ENCODE assay signal across 8 cellular contexts in genomic region chr6:25991785-25992412, GRCh38. TPM values are rescaled to one million over a fixed set of nuclear protein-coding genes. Genes with fewer than 3 reads are reported as not detected.
DNase-seq lines count a peak whose midpoint lies in the region; ATAC-seq and TF ChIP-seq lines count a peak whose summit lies in the region.

No MANE protein-coding gene starts in this region.

- no peak; a peak in 1 of 4 replicates for TF ChIP-seq EP300 in SK-N-SH (IDR thresholded peaks at IDR 0.05; ENCODE audit: borderline replicate concordance in 1 of 2, low read depth in 1 of 2, low read length in 1 of 2)

- H3K9me2 ChIP-seq in Karpas-422 (replicated peaks; ENCODE audit: insufficient read depth, low read length): no peaks in the 10 kb centered on the region
- no peaks in the 10 kb centered on the region for H3K9me2 ChIP-seq in SK-N-SH

- H3K4me1 ChIP-seq in Karpas-422 (ENCODE audit: low read length) (peaks cover 44% of the 10 kb centered on the region), SK-N-SH (ENCODE audit: control insufficient read depth in 1 of 2, insufficient read depth in 2 of 2, low read depth in 1 of 2, low read length in 1 of 2) (peaks cover 6 to 8% of the 10 kb centered on the region in 2 experiments; a peak in 3 of 4 replicates)

- TF ChIP-seq CTCF in SK-N-SH (IDR thresholded peaks at IDR 0.05) (no peak), omental fat pad (IDR thresholded peaks at IDR 0.05) (no peak), type B pancreatic cell (conservative IDR thresholded peaks at IDR 0.05) (no peak)

- CTCF ChIA-PET in SK-N-SH (lab: Yijun Ruan, JAX): interaction anchor here (0.6 to 4.7 kb wide), 33 partner anchors 11 to 1849 kb away, joined by 3 to 104 read pairs (median 5); partner anchors contain the start of gene TRIM38

- H3K79me2 ChIP-seq in Karpas-422 (ENCODE audit: low read length) (peaks cover 13% of the 10 kb centered on the region), SK-N-SH (ENCODE audit: insufficient read depth) (no peaks in the 10 kb centered on the region)

- no peaks in the 10 kb centered on the region for H4K20me1 ChIP-seq in Karpas-422 (ENCODE audit: insufficient read depth, low read depth, low read length)
- H4K20me1 ChIP-seq in SK-N-SH (ENCODE audit: insufficient read depth): no peaks in the 10 kb centered on the region

- ATAC-seq in activated naive CD8-positive, alpha-beta T cell treated with anti-CD3 and anti-CD28 coated beads, Interleukin-2, amount 50 U/mL, for 24 hours: peak; percentile 29
- peak; percentile 74 for ATAC-seq in Right ventricle myocardium inferior
- ATAC-seq in omental fat pad (ENCODE audit: low FRiP score): peak; percentile 35

- H3K36me3 ChIP-seq in Karpas-422 (ENCODE audit: insufficient read depth, low read length) (no peaks in the 10 kb centered on the region), SK-N-SH (replicated peaks in 1 of 2; ENCODE audit: control insufficient read depth in 1 of 2, insufficient read depth in 2 of 2, low read length in 1 of 2) (no peaks in the 10 kb centered on the region)

- H3K9me3 ChIP-seq in Karpas-422 (ENCODE audit: low read length) (no peaks in the 10 kb centered on the region), SK-N-SH (no peaks in the 10 kb centered on the region)

- H3K4me2 ChIP-seq in Karpas-422 (ENCODE audit: low read depth, low read length, poor library complexity, severe bottlenecking) (peak overlapping the region; percentile 97), SK-N-SH (peak overlapping the region; percentile 91)

- H3K4me3 Mint-ChIP-seq in activated naive CD8-positive, alpha-beta T cell treated with anti-CD3 and anti-CD28 coated beads, Interleukin-2, amount 50 U/mL, for 24 hours: peak overlapping the region; percentile 93
- peak overlapping the region; percentile 96 for H3K4me3 Mint-ChIP-seq in type B pancreatic cell

- H3K27ac ChIP-seq in Karpas-422 (ENCODE audit: low read length): peak overlapping the region; percentile 95
- peak overlapping the region; percentile 89 to 98 for H3K27ac ChIP-seq in SK-N-SH (ENCODE audit: low read depth in 2 of 2, low read length in 1 of 2)

- 7% methylated on average over 30 of the region's 30 CpGs for WGBS in SK-N-SH (ENCODE audit: low lambda C conversion rate)

- peaks cover 9% of the 10 kb centered on the region for H3K36me3 Mint-ChIP-seq in activated naive CD8-positive, alpha-beta T cell treated with anti-CD3 and anti-CD28 coated beads, Interleukin-2, amount 50 U/mL, for 24 hours (ENCODE audit: low read depth)
- peaks cover 7% of the 10 kb centered on the region for H3K36me3 Mint-ChIP-seq in type B pancreatic cell

- no peak for TF ChIP-seq RAD21 in SK-N-SH (IDR thresholded peaks at IDR 0.05; ENCODE audit: low read length)

- no peaks in the 10 kb centered on the region for H3K27me3 Mint-ChIP-seq in activated naive CD8-positive, alpha-beta T cell treated with anti-CD3 and anti-CD28 coated beads, Interleukin-2, amount 50 U/mL, for 24 hours
- H3K27me3 Mint-ChIP-seq in type B pancreatic cell: no peaks in the 10 kb centered on the region

- H3K4me3 ChIP-seq in Karpas-422 (ENCODE audit: low read length) (peak overlapping the region; percentile 76), SK-N-SH (ENCODE audit: low read depth in 2 of 2, low read length in 1 of 2) (peak overlapping the region; percentile 53 to 78)

- DNase-seq in ELF-1 (ENCODE audit: low read depth, low spot score) (peak; percentile 76), GOT3 (lab: John Stamatoyannopoulos, UW) (peak; percentile 24), Karpas-422 (peak; percentile 91), SK-N-SH (peak; percentile 74), Right ventricle myocardium inferior (ENCODE audit: missing footprints) (peak; percentile 92), omental fat pad (ENCODE audit: low spot score) (no peak), type B pancreatic cell (ENCODE audit: extremely low spot score, unreplicated experiment) (peak; percentile 73)
- DNase-seq in activated naive CD8-positive, alpha-beta T cell treated with anti-CD3 and anti-CD28 coated beads, Interleukin-2, amount 50 U/mL, for 24 hours: peak; percentile 59

- H3K27ac Mint-ChIP-seq in activated naive CD8-positive, alpha-beta T cell treated with anti-CD3 and anti-CD28 coated beads, Interleukin-2, amount 50 U/mL, for 24 hours: peak overlapping the region; percentile 92
- peak overlapping the region; percentile 95 for H3K27ac Mint-ChIP-seq in type B pancreatic cell

- peaks cover 29% of the 10 kb centered on the region for H3K4me1 Mint-ChIP-seq in activated naive CD8-positive, alpha-beta T cell treated with anti-CD3 and anti-CD28 coated beads, Interleukin-2, amount 50 U/mL, for 24 hours
- peaks cover 6% of the 10 kb centered on the region for H3K4me1 Mint-ChIP-seq in type B pancreatic cell (ENCODE audit: unreplicated experiment)

- H3K9ac ChIP-seq in Karpas-422 (ENCODE audit: low read length): peak overlapping the region; percentile 86
- peak overlapping the region; percentile 88 for H3K9ac ChIP-seq in SK-N-SH

- peaks cover 15% of the 10 kb centered on the region for H3F3A ChIP-seq in SK-N-SH (replicated peaks; ENCODE audit: insufficient read depth)

- H3K9me3 Mint-ChIP-seq in activated naive CD8-positive, alpha-beta T cell treated with anti-CD3 and anti-CD28 coated beads, Interleukin-2, amount 50 U/mL, for 24 hours: no peaks in the 10 kb centered on the region
- H3K9me3 Mint-ChIP-seq in type B pancreatic cell: no peaks in the 10 kb centered on the region

- peak overlapping the region; percentile 24; the same call in 1 of the 2 replicates for H2AFZ ChIP-seq in Karpas-422 (ENCODE audit: low read length)
- H2AFZ ChIP-seq in SK-N-SH (ENCODE audit: low read depth): peak overlapping the region; percentile 99

- POLR2A ChIA-PET in SK-N-SH (lab: Yijun Ruan, JAX): interaction anchor here (0.5 to 3.5 kb wide), 11 partner anchors 10 to 1141 kb away, joined by 3 to 67 read pairs (median 5); a partner anchor contains a TSS

- intact Hi-C loops in Right ventricle myocardium inferior (cut with DNase I): loop anchor here (5.0 kb wide), 1 partner anchor 270 kb away; no protein-coding TSS in a partner anchor

- H3K27me3 ChIP-seq in Karpas-422 (ENCODE audit: low read length) (no peaks in the 10 kb centered on the region), SK-N-SH (ENCODE audit: insufficient read depth) (no peaks in the 10 kb centered on the region)

TF ChIP-seq in SK-N-SH, 30 proteins besides CTCF, POLR2A, EP300 and RAD21 (continues in another document):
- TF ChIP-seq FOXM1 (IDR thresholded peaks at IDR 0.05; ENCODE audit: low read depth) (no peak), CHD2 (IDR thresholded peaks at IDR 0.05; ENCODE audit: low read length, partially characterized antibody) (peak; percentile 49), RXRA (IDR thresholded peaks at IDR 0.05; ENCODE audit: borderline replicate concordance, low read depth) (no peak), PBX3 (IDR thresholded peaks at IDR 0.05) (peak; percentile 32; the same call in 1 of the 2 replicates), RFX5 (IDR thresholded peaks at IDR 0.05; ENCODE audit: low read length) (no peak), GATA2 (CRISPR knock-in tag; IDR thresholded peaks at IDR 0.05) (no peak), MXI1 (IDR thresholded peaks at IDR 0.05; ENCODE audit: low read depth, low read length) (peak; percentile 37; the same call in 1 of the 2 replicates), REST (IDR thresholded peaks at IDR 0.05; ENCODE audit: low read depth, low read length) (no peak), ELF1 (IDR thresholded peaks at IDR 0.05) (no peak), GABPA (IDR thresholded peaks at IDR 0.05; ENCODE audit: low read depth) (no peak)
- TF ChIP-seq, protein P1, sequence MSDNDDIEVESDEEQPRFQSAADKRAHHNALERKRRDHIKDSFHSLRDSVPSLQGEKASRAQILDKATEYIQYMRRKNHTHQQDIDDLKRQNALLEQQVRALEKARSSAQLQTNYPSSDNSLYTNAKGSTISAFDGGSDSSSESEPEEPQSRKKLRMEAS (IDR thresholded peaks at IDR 0.05; ENCODE audit: low read depth): peak; percentile 63

RNA-seq across cellular contexts. Expression of gene TRIM38, which starts 29.3 kb away (rescaled TPM):
- 17.0 and 19.3 TPM in 2 replicates for total RNA-seq in Karpas-422 (2014; rRNA removed; shearing (Covaris generic); ENCODE audit: low replicate concordance)
- polyA plus RNA-seq in SK-N-SH (2012; rRNA removed): 0.62 and 0.88 TPM in 2 replicates
- polyA plus RNA-seq in SK-N-SH (2012; cell fraction: cytosol; rRNA removed): 0.55 and 0.62 TPM in 2 replicates
- polyA plus RNA-seq in SK-N-SH (2012; cell fraction: nucleus; rRNA removed): 1.6 and 2.5 TPM in 2 replicates
- total RNA-seq in Right ventricle myocardium inferior (2.7 TPM), omental fat pad (10 to 100 TPM in 3 of 4 donors, 1 to 10 TPM in 1; 7.8 to 21.6 (median 11.7) TPM), type B pancreatic cell (ENCODE audit: low replicate concordance) (6.9 and 16.1 TPM in 2 replicates)
